In the genomic region with DNA sequence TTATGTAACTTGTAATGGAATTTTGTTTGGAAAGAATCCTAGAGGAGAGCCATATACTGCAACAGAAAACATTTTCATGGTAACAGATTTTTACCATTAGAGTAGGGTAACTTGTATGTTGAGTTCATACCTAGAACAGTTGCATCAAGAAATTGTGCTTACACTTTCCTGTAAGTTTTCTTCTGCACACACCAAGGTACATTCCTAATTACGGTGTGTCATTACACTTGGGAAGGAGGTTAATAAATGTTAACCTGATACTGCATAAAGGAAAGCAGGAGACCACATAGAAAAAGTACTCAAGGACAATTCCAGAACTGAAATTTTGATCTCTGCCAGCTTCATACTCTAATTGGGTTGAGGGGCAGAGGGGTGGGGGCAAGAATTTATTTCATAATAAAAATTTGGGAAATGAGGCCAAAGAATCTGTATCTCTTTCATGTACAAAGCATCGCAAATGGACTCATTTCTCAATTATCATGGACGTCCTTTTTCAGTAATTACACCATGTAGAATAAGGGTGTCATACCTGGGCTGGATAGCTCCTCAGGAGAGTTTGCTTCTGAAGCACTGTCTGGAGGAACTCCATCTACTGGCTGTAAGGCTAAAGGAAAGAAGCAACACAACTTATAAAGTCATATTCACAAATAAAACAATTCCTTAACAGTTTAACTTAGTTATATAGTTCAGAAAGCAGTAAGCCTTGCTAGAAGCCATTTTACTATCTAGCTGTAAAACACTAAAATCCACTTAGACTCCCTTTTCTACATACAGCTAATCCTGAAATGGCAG, we compare ENCODE assay signal across 19 cellular contexts.
DNase-seq lines count a peak whose midpoint lies in the region; TF ChIP-seq lines count a peak whose summit lies in the region.
"Had no signal": no experiment of that assay in that cellular context is flagged by ENCODE, and none has a peak within 500 bp of the region (broad histone marks: within the 10 kb centered on the region; RNA-seq: fewer than 3 reads in every experiment).

No MANE protein-coding gene starts in this region.

- peaks cover 0 to 3% (median 2%) of the 10 kb centered on the region in 5 donors for H3K9me3 Mint-ChIP-seq in CD8-positive, alpha-beta memory T cell
- H3K9me3 Mint-ChIP-seq in H9, result no peaks in the 10 kb centered on the region
- H3K9me3 Mint-ChIP-seq: CD4-positive, alpha-beta T cell had no signal

- no peak overlapping the region for H2BK20ac ChIP-seq in H9 (ENCODE audit: low read depth, low read length, poor library complexity, severe bottlenecking)

- no peak overlapping the region for H4K8ac ChIP-seq in H9 (replicated peaks; ENCODE audit: insufficient read length, low read depth, low read length)

- H2BK15ac ChIP-seq in H9 (ENCODE audit: low read depth, low read length), result no peak overlapping the region

- WGBS in H9 (ENCODE audit: extremely low coverage, insufficient read length, low lambda C conversion rate), result no CpG with 5 or more reads among the region's 3 CpGs

- no peaks in the 10 kb centered on the region for H3K36me3 Mint-ChIP-seq in CD8-positive, alpha-beta memory T cell
- H3K36me3 Mint-ChIP-seq in H9 (ENCODE audit: insufficient read depth in 1 of 3, low read depth in 3 of 3), result no peaks in the 10 kb centered on the region

- no peak overlapping the region for H2BK120ac ChIP-seq in H9 (ENCODE audit: low read depth, low read length, poor library complexity, severe bottlenecking)

- no peaks in the 10 kb centered on the region for H3K4me1 ChIP-seq in HEK293 (ENCODE audit: control insufficient read depth, insufficient read depth, low read length)
- peaks cover 0 to 19% (median 3%) of the 10 kb centered on the region in 5 donors for H3K4me1 ChIP-seq in subcutaneous abdominal adipose tissue (ENCODE audit: control insufficient read depth in 5 of 5, insufficient read depth in 5 of 5, low read length in 5 of 5)
- no peaks in the 10 kb centered on the region for H3K4me1 ChIP-seq in CD8-positive, alpha-beta memory T cell (ENCODE audit: insufficient read depth, low read length)
- no peaks in the 10 kb centered on the region for H3K4me1 ChIP-seq in H9 (ENCODE audit: insufficient read depth, low read length)
- H3K4me1 ChIP-seq: SJCRH30 had no signal

- no peaks in the 10 kb centered on the region for H3K79me2 ChIP-seq in H9 (ENCODE audit: insufficient read depth, low read length)

- H3K27me3 Mint-ChIP-seq in CD8-positive, alpha-beta memory T cell, result no peaks in the 10 kb centered on the region
- H3K27me3 Mint-ChIP-seq in H9 (ENCODE audit: low read depth), result no peaks in the 10 kb centered on the region
- H3K27me3 Mint-ChIP-seq: CD4-positive, alpha-beta T cell had no signal

- no peaks in the 10 kb centered on the region for H3K23me2 ChIP-seq in H9 (ENCODE audit: insufficient read length, low read depth, low read length, poor library complexity, severe bottlenecking)

- H4K20me1 ChIP-seq in H9 (ENCODE audit: control insufficient read depth, insufficient read depth, insufficient read length), result no peaks in the 10 kb centered on the region

- CTCF ChIA-PET in HEK293 (lab: Yijun Ruan, JAX), result interaction anchor here (0.6 to 1.8 kb wide), 3 partner anchors 13 to 144 kb away, joined by 3 to 6 read pairs (median 5); no protein-coding TSS in a partner anchor
- CTCF ChIA-PET in CD8-positive, alpha-beta memory T cell (lab: Charles Lee), result no interaction called here

- H3K27ac Mint-ChIP-seq in CD8-positive, alpha-beta memory T cell, result no peak overlapping the region
- H3K27ac Mint-ChIP-seq in H9, result no peak overlapping the region
- H3K27ac Mint-ChIP-seq: CD4-positive, alpha-beta T cell had no signal

- POLR2A ChIA-PET in HEK293 (lab: Yijun Ruan, JAX), result no interaction called here
- POLR2A ChIA-PET in CD8-positive, alpha-beta memory T cell (lab: Charles Lee), result no interaction called here

- H3K4me3 Mint-ChIP-seq in CD8-positive, alpha-beta memory T cell, result no peak overlapping the region
- no peak overlapping the region for H3K4me3 Mint-ChIP-seq in H9
- H3K4me3 Mint-ChIP-seq: CD4-positive, alpha-beta T cell had no signal

- TF ChIP-seq CTCF in HEK293 (tag by site-specific recombination; IDR thresholded peaks at IDR 0.05), result no peak
- TF ChIP-seq CTCF in VCaP (conservative IDR thresholded peaks at IDR 0.05), result peak; percentile 33
- TF ChIP-seq CTCF in epithelial cell of proximal tubule (conservative IDR thresholded peaks at IDR 0.05; ENCODE audit: low read depth, low read length), result peak; percentile 31
- TF ChIP-seq CTCF in H9 (conservative IDR thresholded peaks at IDR 0.05), result no peak; the same call in 2 of the 3 replicates

- no peak overlapping the region for H3K23ac ChIP-seq in H9 (ENCODE audit: insufficient read length, low read depth, low read length)

- peaks cover 0 to 8% of the 10 kb centered on the region in 2 experiments; a peak in 1 of 3 replicates for H3K36me3 ChIP-seq in HEK293 (ENCODE audit: control insufficient read depth in 2 of 2, insufficient read depth in 1 of 2, low read length in 2 of 2)
- peaks cover 19 to 43% (median 24%) of the 10 kb centered on the region in 5 donors for H3K36me3 ChIP-seq in subcutaneous abdominal adipose tissue (ENCODE audit: control insufficient read depth in 5 of 5, insufficient read depth in 5 of 5, low read length in 5 of 5)
- no peaks in the 10 kb centered on the region for H3K36me3 ChIP-seq in CD8-positive, alpha-beta memory T cell (ENCODE audit: insufficient read depth, low read length)
- H3K36me3 ChIP-seq: SJCRH30 had no signal

- no peaks in the 10 kb centered on the region for H3K27me3 ChIP-seq in subcutaneous abdominal adipose tissue (ENCODE audit: control insufficient read depth in 5 of 5, insufficient read depth in 4 of 5, low read length in 5 of 5)
- no peaks in the 10 kb centered on the region for H3K27me3 ChIP-seq in CD8-positive, alpha-beta memory T cell (ENCODE audit: insufficient read depth, low read length, poor library complexity, severe bottlenecking)
- no peaks in the 10 kb centered on the region for H3K27me3 ChIP-seq in H9 (ENCODE audit: insufficient read depth, low read length)
- H3K27me3 ChIP-seq: SJCRH30 had no signal

- no peak overlapping the region for H2BK12ac ChIP-seq in H9 (ENCODE audit: insufficient read length, low read depth, low read length)

- no peaks in the 10 kb centered on the region for H3K4me1 Mint-ChIP-seq in CD8-positive, alpha-beta memory T cell
- H3K4me1 Mint-ChIP-seq in H9, result no peaks in the 10 kb centered on the region

- H3K14ac ChIP-seq in H9 (ENCODE audit: insufficient read depth, low read length), result no peak overlapping the region

- H3K18ac ChIP-seq in H9 (ENCODE audit: insufficient read length, low read depth, low read length), result no peak overlapping the region

- no peak overlapping the region for H3K27ac ChIP-seq in HEK293 (ENCODE audit: extremely low read depth, low read depth, low read length)
- peak overlapping the region; percentile 6; the same call in 1 of the 2 replicates for H3K27ac ChIP-seq in VCaP
- peak overlapping the region; percentile 57 for H3K27ac ChIP-seq in subcutaneous abdominal adipose tissue (ENCODE audit: low read depth, low read length)
- H3K27ac ChIP-seq in CD8-positive, alpha-beta memory T cell (ENCODE audit: low read depth, low read length), result no peak overlapping the region
- no peak overlapping the region for H3K27ac ChIP-seq in H9 (ENCODE audit: insufficient read length, low read depth, low read length)
- H3K27ac ChIP-seq: HL-60, SJCRH30 had no signal

- no peak overlapping the region for H4K91ac ChIP-seq in H9 (ENCODE audit: insufficient read length, low read depth, low read length)

- no peak overlapping the region for H3K4ac ChIP-seq in H9 (ENCODE audit: low read depth, low read length)

- no peak overlapping the region for H2AK5ac ChIP-seq in H9 (ENCODE audit: insufficient read length, low read length)

- H3K9ac ChIP-seq in subcutaneous abdominal adipose tissue (ENCODE audit: low read length in 5 of 5) (no peak overlapping the region), H9 (ENCODE audit: extremely low read depth, insufficient read length, low read length) (no peak overlapping the region)

- no peak overlapping the region for H3T11ph ChIP-seq in H9 (ENCODE audit: low read length)

- H2AFZ ChIP-seq in H9 (ENCODE audit: low read length), result no peak overlapping the region

- H3K9me3 ChIP-seq in HEK293 (ENCODE audit: control insufficient read depth, insufficient read depth, low read depth, low read length) (no peaks in the 10 kb centered on the region), subcutaneous abdominal adipose tissue (ENCODE audit: control insufficient read depth in 5 of 5, low read length in 5 of 5) (no peaks in the 10 kb centered on the region), H9 (ENCODE audit: control insufficient read depth, low read depth, low read length) (no peaks in the 10 kb centered on the region)
- H3K9me3 ChIP-seq in CD8-positive, alpha-beta memory T cell (ENCODE audit: low read length), result no peaks in the 10 kb centered on the region
- H3K9me3 ChIP-seq: SJCRH30 had no signal

- DNase-seq in epithelial cell of proximal tubule (ENCODE audit: low read depth), result no peak
- no peak for DNase-seq in NCI-H82 (lab: John Stamatoyannopoulos, UW)
- DNase-seq in CD8-positive, alpha-beta memory T cell, result no peak
- DNase-seq in H9, result no peak
- DNase-seq: CD4-positive, alpha-beta T cell; DND-41; KBM-7; NCI-H1092 treated with DMSO at 0.1 percent for 48 hours; NCI-H146; NCI-H2029; NCI-H226; NCI-H524 treated with DMSO at 0.1 percent for 48 hours; OCI-M1; SJCRH30 had no signal

- no peak overlapping the region for H3K4me3 ChIP-seq in HEK293 (ENCODE audit: low read depth, low read length)
- no peak overlapping the region for H3K4me3 ChIP-seq in epithelial cell of proximal tubule (ENCODE audit: low read depth, low read length)
- H3K4me3 ChIP-seq in subcutaneous abdominal adipose tissue (ENCODE audit: low read depth in 1 of 5, low read length in 5 of 5), result no peak overlapping the region
- no peak overlapping the region for H3K4me3 ChIP-seq in CD8-positive, alpha-beta memory T cell (ENCODE audit: low read length)
- H3K4me3 ChIP-seq: GM12878, SJCRH30 had no signal

- no peak overlapping the region for H3K4me2 ChIP-seq in H9 (ENCODE audit: insufficient read depth, insufficient read length, low read length)

- H2BK5ac ChIP-seq in H9 (ENCODE audit: insufficient read length, low read length), result no peak overlapping the region

- H4K5ac ChIP-seq in H9 (ENCODE audit: insufficient read length, low read depth, low read length), result no peak overlapping the region

- H3K79me1 ChIP-seq in H9 (ENCODE audit: insufficient read depth, low read depth, low read length, poor library complexity, severe bottlenecking), result no peaks in the 10 kb centered on the region

- no peak overlapping the region for H3K56ac ChIP-seq in H9 (ENCODE audit: insufficient read length, low read depth, low read length)

TF ChIP-seq in HEK293, 187 proteins besides CTCF, POLR2A, EP300 and RAD21 (continues in another document):
- TF ChIP-seq ZFHX2 (tag by site-specific recombination; conservative IDR thresholded peaks at IDR 0.05) (no peak), ZNF501 (tag by site-specific recombination; IDR thresholded peaks at IDR 0.05) (no peak), KLF7 (tag by site-specific recombination; IDR thresholded peaks at IDR 0.05; ENCODE audit: borderline replicate concordance) (no peak)

Comparison
In these comparisons a context has a peak if more than half of its experiments do, and no peak if none do; other contexts are left out.
1. H3K27ac ChIP-seq: peak in VCaP (single experiment) and subcutaneous abdominal adipose tissue (single experiment); none in HEK293 (single experiment), CD8-positive, alpha-beta memory T cell (single experiment) and H9 (single experiment).
2. CTCF ChIP-seq: peak in VCaP (single experiment) and epithelial cell of proximal tubule (single experiment); none in HEK293 (single experiment) and H9 (single experiment).